9 cellular contexts compared by ENCODE assay signal in genomic region chr19:2888739-2889224, GRCh38. TPM values are rescaled to one million over a fixed set of nuclear protein-coding genes. Genes with fewer than 3 reads are reported as not detected.
DNase-seq lines count a peak whose midpoint lies in the region; ATAC-seq and TF ChIP-seq lines count a peak whose summit lies in the region.
"Had no signal": no experiment of that assay in that cellular context is flagged by ENCODE, and none has a peak within 500 bp of the region (broad histone marks: within the 10 kb centered on the region; RNA-seq: fewer than 3 reads in every experiment).

No MANE protein-coding gene starts in this region.

- peak; percentile 1 for TF ChIP-seq CTCF in liver (IDR thresholded peaks at IDR 0.05; ENCODE audit: low read depth, low read length, missing input control)
- TF ChIP-seq CTCF in upper lobe of right lung (IDR thresholded peaks at IDR 0.05), result no peak

- peaks cover under 1% of the 10 kb centered on the region for H3K27me3 Mint-ChIP-seq in activated T-cell treated with anti-CD3 and anti-CD28 coated beads, Interleukin-2, amount 50 U/mL, for 24 hours

- no peak for TF ChIP-seq RAD21 in liver (IDR thresholded peaks at IDR 0.05)

- no peak overlapping the region for H3K27ac Mint-ChIP-seq in activated T-cell treated with anti-CD3 and anti-CD28 coated beads, Interleukin-2, amount 50 U/mL, for 24 hours

- no peak overlapping the region for H3K9ac ChIP-seq in liver (ENCODE audit: low read depth in 1 of 2, low read length in 2 of 2)

- H3K27ac ChIP-seq in liver (ENCODE audit: low read depth in 1 of 2, low read length in 2 of 2) (no peak overlapping the region), upper lobe of right lung (no peak overlapping the region)

- no peaks in the 10 kb centered on the region for H3K4me1 ChIP-seq in liver (ENCODE audit: control insufficient read depth in 4 of 4, insufficient read depth in 4 of 4, low read length in 3 of 4)
- peaks cover 4% of the 10 kb centered on the region for H3K4me1 ChIP-seq in upper lobe of right lung

- intact Hi-C loops in Right ventricle myocardium superior (cut with DNase I) (loop anchor here (10.0 kb wide), 2 partner anchors 56 to 276 kb away; partner anchors contain the start of gene ZNF77), cardiac septum (cut with DNase I) (no loop called here), upper lobe of right lung (cut with DNase I) (no loop called here), posterior vena cava (cut with DNase I) (no loop called here)

- H3K9me3 ChIP-seq in liver (ENCODE audit: control insufficient read depth in 4 of 4, low read length in 3 of 4), result no peaks in the 10 kb centered on the region
- H3K9me3 ChIP-seq in upper lobe of right lung, result no peaks in the 10 kb centered on the region

- ATAC-seq in Right ventricle myocardium superior (ENCODE audit: poor library complexity), result no peak
- peak; percentile 45 for ATAC-seq in upper lobe of right lung
- no peak for ATAC-seq in GM21576 (IDR thresholded peaks at IDR 0.05; ENCODE audit: unreplicated experiment)
- no peak for ATAC-seq in left lobe of liver

- H3K36me3 Mint-ChIP-seq in activated T-cell treated with anti-CD3 and anti-CD28 coated beads, Interleukin-2, amount 50 U/mL, for 24 hours (ENCODE audit: low read depth), result no peaks in the 10 kb centered on the region

- DNase-seq in Right ventricle myocardium superior, result peak; percentile 46
- DNase-seq in cardiac septum (ENCODE audit: low spot score), result no peak
- peak; percentile 54 for DNase-seq in activated T-cell treated with anti-CD3 and anti-CD28 coated beads, Interleukin-2, amount 50 U/mL, for 24 hours
- DNase-seq in upper lobe of right lung, result no peak
- no peak for DNase-seq in posterior vena cava (ENCODE audit: low spot score)
- no peak for DNase-seq in left lobe of liver (ENCODE audit: low spot score)
- DNase-seq: cortex of kidney had no signal

- H3K36me3 ChIP-seq in liver (ENCODE audit: control insufficient read depth in 4 of 4, insufficient read depth in 3 of 4, low read depth in 1 of 4, low read length in 3 of 4) (no peaks in the 10 kb centered on the region), upper lobe of right lung (no peaks in the 10 kb centered on the region)

- no peaks in the 10 kb centered on the region for H3K9me3 Mint-ChIP-seq in activated T-cell treated with anti-CD3 and anti-CD28 coated beads, Interleukin-2, amount 50 U/mL, for 24 hours

- H3K27me3 ChIP-seq in liver (ENCODE audit: control insufficient read depth in 4 of 4, insufficient read depth in 4 of 4, low read length in 3 of 4) (no peaks in the 10 kb centered on the region), upper lobe of right lung (no peaks in the 10 kb centered on the region)

- H3K4me1 Mint-ChIP-seq in activated T-cell treated with anti-CD3 and anti-CD28 coated beads, Interleukin-2, amount 50 U/mL, for 24 hours (ENCODE audit: low read depth), result no peaks in the 10 kb centered on the region

- WGBS in liver, result 59% methylated on average over 36 of the region's 36 CpGs

- no peak overlapping the region for H3K4me3 Mint-ChIP-seq in activated T-cell treated with anti-CD3 and anti-CD28 coated beads, Interleukin-2, amount 50 U/mL, for 24 hours

- H3K4me3 ChIP-seq in liver (ENCODE audit: low read depth in 1 of 3, low read length in 3 of 3) (no peak overlapping the region), upper lobe of right lung (peak overlapping the region; percentile 37)

TF ChIP-seq in liver, 16 proteins besides CTCF, POLR2A, EP300 and RAD21:
- no peak for TF ChIP-seq FOXA1 (IDR thresholded peaks at IDR 0.05)
- no peak for TF ChIP-seq ATF3 (IDR thresholded peaks at IDR 0.05)
- TF ChIP-seq GABPA (IDR thresholded peaks at IDR 0.05 in 1 of 2, conservative IDR thresholded peaks at IDR 0.05 in 1 of 2), result no peak
- no peak for TF ChIP-seq HNF4A (conservative IDR thresholded peaks at IDR 0.05)
- no peak for TF ChIP-seq RXRA (IDR thresholded peaks at IDR 0.05)
- TF ChIP-seq NR2F2 (IDR thresholded peaks at IDR 0.05), result no peak
- TF ChIP-seq ZBTB33 (IDR thresholded peaks at IDR 0.05), result no peak
- no peak for TF ChIP-seq EGR1 (IDR thresholded peaks at IDR 0.05; ENCODE audit: low read depth in 2 of 2)
- TF ChIP-seq MAX (IDR thresholded peaks at IDR 0.05), result no peak
- no peak for TF ChIP-seq YY1 (IDR thresholded peaks at IDR 0.05)
- TF ChIP-seq SP1 (IDR thresholded peaks at IDR 0.05), result no peak
- no peak for TF ChIP-seq JUND (IDR thresholded peaks at IDR 0.05)
- no peak for TF ChIP-seq REST (IDR thresholded peaks at IDR 0.05)
- TF ChIP-seq TAF1 (conservative IDR thresholded peaks at IDR 0.05), result no peak
- TF ChIP-seq FOXA2 (IDR thresholded peaks at IDR 0.05), result no peak

RNA-seq across cellular contexts. Expression of gene ZNF57, which starts 11.9 kb away (rescaled TPM):
- total RNA-seq in Right ventricle myocardium superior (3.5 TPM), cardiac septum (1.8 TPM), liver (1 to 10 TPM; 1.4 to 2.8 TPM), upper lobe of right lung (7.2 TPM), posterior vena cava (1 to 10 TPM; 2.4 to 3.0 TPM), left lobe of liver (1.2 TPM)
- 1 to 10 TPM; 1.3 to 2.1 TPM for polyA plus RNA-seq in liver

RNA-seq across cellular contexts. Expression of gene ZNF556, which starts 21.6 kb away (rescaled TPM):
- total RNA-seq in Right ventricle myocardium superior (not detected), cardiac septum (not detected), liver (under 1 TPM in 1 of 2 donors, not detected in 1; 0.08 TPM), upper lobe of right lung (not detected), posterior vena cava (under 1 TPM in 1 of 2 donors, not detected in 1; 0.14 TPM), left lobe of liver (not detected)
- polyA plus RNA-seq in liver, result not detected

RNA-seq across cellular contexts. Expression of gene ZNF555, which starts 47.5 kb away (rescaled TPM):
- total RNA-seq in Right ventricle myocardium superior (7.7 TPM), cardiac septum (6.9 TPM), liver (1 to 10 TPM; 2.4 to 2.8 TPM), upper lobe of right lung (6.9 TPM), posterior vena cava (1 to 10 TPM; 5.1 to 8.0 TPM), left lobe of liver (2.0 TPM)
- polyA plus RNA-seq in liver, result 1 to 10 TPM; 1.3 to 2.0 TPM

RNA-seq across cellular contexts. Expression of gene ZNF77, which starts 56.0 kb away (rescaled TPM):
- total RNA-seq in Right ventricle myocardium superior (2.1 TPM), cardiac septum (2.0 TPM), liver (1 to 10 TPM; 2.6 to 3.5 TPM), upper lobe of right lung (4.2 TPM), posterior vena cava (1 to 10 TPM; 2.4 to 4.0 TPM), left lobe of liver (1.4 TPM)
- 1 to 10 TPM in 1 of 2 donors, under 1 TPM in 1; 0.90 to 1.1 TPM for polyA plus RNA-seq in liver

Comparison
In these comparisons a context has a peak if more than half of its experiments do, and no peak if none do; other contexts are left out.
1. DNase-seq: peak in Right ventricle myocardium superior (single experiment) and activated T-cell treated with anti-CD3 and anti-CD28 coated beads, Interleukin-2, amount 50 U/mL, for 24 hours (single experiment); none in cardiac septum (single experiment), upper lobe of right lung (single experiment), posterior vena cava (single experiment) and left lobe of liver (single experiment).